1 cellular context compared by ENCODE assay signal in the genomic region with DNA sequence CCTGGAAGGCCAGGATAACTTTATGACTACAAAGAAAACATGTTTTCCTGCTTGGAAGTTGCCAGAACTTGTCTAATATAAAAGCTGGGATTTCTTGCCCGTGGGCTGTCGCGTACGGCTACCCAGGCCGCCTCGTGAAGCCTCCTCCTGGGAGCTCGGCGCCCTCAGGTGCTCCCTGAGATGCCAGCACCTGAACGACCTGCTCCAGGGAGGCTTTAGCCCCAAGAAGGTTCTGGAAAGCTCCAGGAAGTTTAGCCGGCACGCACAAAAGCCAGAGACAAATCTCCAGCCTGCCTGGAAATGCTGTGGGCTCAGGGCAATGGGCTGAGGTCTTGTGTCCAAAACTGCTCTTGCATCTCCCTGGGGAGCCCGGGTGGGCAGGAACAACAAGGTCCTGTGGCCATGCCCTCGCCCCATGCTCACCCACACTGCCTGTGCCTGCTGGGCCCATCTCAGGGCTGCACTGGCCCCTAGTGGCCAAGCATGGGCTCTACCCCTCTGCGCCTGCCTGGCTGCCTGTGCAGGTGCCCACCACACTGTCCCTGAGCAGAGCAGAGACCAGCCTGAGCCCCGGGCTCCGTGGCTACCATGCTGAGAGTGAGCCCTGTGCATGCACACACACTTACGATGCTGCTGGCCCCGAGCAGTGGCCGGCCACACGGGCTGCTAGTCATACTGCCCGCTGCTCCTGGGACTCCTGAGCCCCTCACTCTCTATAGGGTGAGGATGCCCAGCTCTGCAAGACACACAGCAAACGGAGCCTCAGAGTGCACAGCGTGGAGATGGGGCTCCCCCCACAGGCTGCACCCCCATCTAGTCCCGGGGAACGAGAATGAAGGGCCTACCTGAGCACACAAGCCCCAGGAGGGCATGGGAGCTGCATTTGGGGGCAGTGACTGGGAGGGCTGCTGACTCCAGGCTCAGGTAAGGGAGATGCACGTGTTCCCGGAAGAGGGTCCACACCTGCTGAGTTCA.
TF ChIP-seq lines count a peak whose summit lies in the region.

No MANE protein-coding gene starts in this region.

TF ChIP-seq in HepG2, 621 proteins besides CTCF, POLR2A, EP300 and RAD21 (continued from another document and continues in another):
- TF ChIP-seq, protein P1, sequence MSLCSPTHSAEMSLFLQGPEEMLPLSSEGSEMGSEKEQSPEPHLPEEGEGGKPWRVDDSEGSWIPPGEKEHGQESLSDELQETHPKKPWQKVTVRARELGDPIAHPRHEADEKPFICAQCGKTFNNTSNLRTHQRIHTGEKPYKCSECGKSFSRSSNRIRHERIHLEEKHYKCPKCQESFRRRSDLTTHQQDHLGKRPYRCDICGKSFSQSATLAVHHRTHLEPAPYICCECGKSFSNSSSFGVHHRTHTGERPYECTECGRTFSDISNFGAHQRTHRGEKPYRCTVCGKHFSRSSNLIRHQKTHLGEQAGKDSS (CRISPR knock-in tag; IDR thresholded peaks at IDR 0.05; ENCODE audit: borderline replicate concordance, low read depth): peak; percentile 70; the same call in 1 of the 2 replicates
- TF ChIP-seq, protein P2, sequence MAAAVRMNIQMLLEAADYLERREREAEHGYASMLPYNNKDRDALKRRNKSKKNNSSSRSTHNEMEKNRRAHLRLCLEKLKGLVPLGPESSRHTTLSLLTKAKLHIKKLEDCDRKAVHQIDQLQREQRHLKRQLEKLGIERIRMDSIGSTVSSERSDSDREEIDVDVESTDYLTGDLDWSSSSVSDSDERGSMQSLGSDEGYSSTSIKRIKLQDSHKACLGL (CRISPR knock-in tag; IDR thresholded peaks at IDR 0.05): peak; percentile 46; the same call in 1 of the 2 replicates
- TF ChIP-seq ARID5B (CRISPR knock-in tag; IDR thresholded peaks at IDR 0.05) (peak; percentile 28; the same call in 1 of the 2 replicates), PHF5A (CRISPR knock-in tag; IDR thresholded peaks at IDR 0.05; ENCODE audit: low read depth, unreplicated experiment) (peak; percentile 61), MXD4 (CRISPR knock-in tag; IDR thresholded peaks at IDR 0.05) (0 out of 2 replicates have a peak, but pooled peaks have one; percentile 54), FOXO1 (CRISPR knock-in tag; IDR thresholded peaks at IDR 0.05) (peak; percentile 52; the same call in 1 of the 2 replicates), SATB2 (CRISPR knock-in tag; IDR thresholded peaks at IDR 0.05) (no peak), REPIN1 (CRISPR knock-in tag; IDR thresholded peaks at IDR 0.05; ENCODE audit: borderline replicate concordance, low read depth) (0 out of 2 replicates have a peak, but pooled peaks have one; percentile 43), ARHGAP35 (CRISPR knock-in tag; IDR thresholded peaks at IDR 0.05; ENCODE audit: borderline replicate concordance) (0 out of 2 replicates have a peak, but pooled peaks have one; percentile 39), NFYB (CRISPR knock-in tag; IDR thresholded peaks at IDR 0.05) (peak; percentile 16; the same call in 1 of the 2 replicates), CAMTA2 (CRISPR knock-in tag; IDR thresholded peaks at IDR 0.05; ENCODE audit: borderline replicate concordance) (0 out of 2 replicates have a peak, but pooled peaks have one; percentile 44), MAX (IDR thresholded peaks at IDR 0.05) (peak; percentile 32; the same call in 1 of the 2 replicates), BHLHE40 (IDR thresholded peaks at IDR 0.05; ENCODE audit: low read length) (0 out of 2 replicates have a peak, but pooled peaks have one; percentile 46), ZNF891 (CRISPR knock-in tag; IDR thresholded peaks at IDR 0.05) (peak; percentile 83), ETV5 (CRISPR knock-in tag; IDR thresholded peaks at IDR 0.05; ENCODE audit: borderline replicate concordance) (peak; percentile 12; the same call in 1 of the 2 replicates), ZNF589 (CRISPR knock-in tag; conservative IDR thresholded peaks at IDR 0.05) (no peak), ZNF878 (CRISPR knock-in tag; IDR thresholded peaks at IDR 0.05) (no peak), ZNF549 (CRISPR knock-in tag; IDR thresholded peaks at IDR 0.05) (no peak), ZNF280B (CRISPR knock-in tag; IDR thresholded peaks at IDR 0.05; ENCODE audit: borderline replicate concordance) (peak; percentile 53; the same call in 1 of the 2 replicates), RXRA (CRISPR knock-in tag; IDR thresholded peaks at IDR 0.05) (peak; percentile 50; the same call in 1 of the 2 replicates), ELF1 (CRISPR knock-in tag; IDR thresholded peaks at IDR 0.05) (peak; percentile 37; the same call in 1 of the 2 replicates), KLF15 (CRISPR knock-in tag; IDR thresholded peaks at IDR 0.05; ENCODE audit: borderline replicate concordance) (no peak), ZNF768 (CRISPR knock-in tag; IDR thresholded peaks at IDR 0.05) (peak; percentile 73; the same call in 1 of the 2 replicates), TARDBP (CRISPR knock-in tag; IDR thresholded peaks at IDR 0.05) (peak; percentile 42; the same call in 1 of the 2 replicates), KDM4B (CRISPR knock-in tag; IDR thresholded peaks at IDR 0.05) (0 out of 2 replicates have a peak, but pooled peaks have one; percentile 50), ZBTB7B (CRISPR knock-in tag; IDR thresholded peaks at IDR 0.05) (0 out of 2 replicates have a peak, but pooled peaks have one; percentile 36), ZNF235 (CRISPR knock-in tag; IDR thresholded peaks at IDR 0.05; ENCODE audit: borderline replicate concordance) (0 out of 2 replicates have a peak, but pooled peaks have one; percentile 30), ZFP36L1 (CRISPR knock-in tag; IDR thresholded peaks at IDR 0.05) (no peak), ZNF574 (CRISPR knock-in tag; IDR thresholded peaks at IDR 0.05) (peak; percentile 30; the same call in 1 of the 2 replicates), ZNF430 (CRISPR knock-in tag; IDR thresholded peaks at IDR 0.05) (0 out of 2 replicates have a peak, but pooled peaks have one; percentile 35), ZNF329 (CRISPR knock-in tag; IDR thresholded peaks at IDR 0.05; ENCODE audit: low read depth) (peak; percentile 67; the same call in 1 of the 2 replicates), ZFP90 (CRISPR knock-in tag; IDR thresholded peaks at IDR 0.05; ENCODE audit: borderline replicate concordance) (0 out of 2 replicates have a peak, but pooled peaks have one; percentile 23), CSRNP1 (CRISPR knock-in tag; IDR thresholded peaks at IDR 0.05) (no peak)
- TF ChIP-seq, protein P3, sequence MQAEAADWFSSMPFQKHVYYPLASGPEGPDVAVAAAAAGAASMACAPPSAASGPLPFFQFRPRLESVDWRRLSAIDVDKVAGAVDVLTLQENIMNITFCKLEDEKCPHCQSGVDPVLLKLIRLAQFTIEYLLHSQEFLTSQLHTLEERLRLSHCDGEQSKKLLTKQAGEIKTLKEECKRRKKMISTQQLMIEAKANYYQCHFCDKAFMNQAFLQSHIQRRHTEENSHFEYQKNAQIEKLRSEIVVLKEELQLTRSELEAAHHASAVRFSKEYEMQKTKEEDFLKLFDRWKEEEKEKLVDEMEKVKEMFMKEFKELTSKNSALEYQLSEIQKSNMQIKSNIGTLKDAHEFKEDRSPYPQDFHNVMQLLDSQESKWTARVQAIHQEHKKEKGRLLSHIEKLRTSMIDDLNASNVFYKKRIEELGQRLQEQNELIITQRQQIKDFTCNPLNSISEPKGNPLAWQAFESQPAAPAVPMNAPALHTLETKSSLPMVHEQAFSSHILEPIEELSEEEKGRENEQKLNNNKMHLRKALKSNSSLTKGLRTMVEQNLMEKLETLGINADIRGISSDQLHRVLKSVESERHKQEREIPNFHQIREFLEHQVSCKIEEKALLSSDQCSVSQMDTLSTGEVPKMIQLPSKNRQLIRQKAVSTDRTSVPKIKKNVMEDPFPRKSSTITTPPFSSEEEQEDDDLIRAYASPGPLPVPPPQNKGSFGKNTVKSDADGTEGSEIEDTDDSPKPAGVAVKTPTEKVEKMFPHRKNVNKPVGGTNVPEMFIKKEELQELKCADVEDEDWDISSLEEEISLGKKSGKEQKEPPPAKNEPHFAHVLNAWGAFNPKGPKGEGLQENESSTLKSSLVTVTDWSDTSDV (CRISPR knock-in tag; IDR thresholded peaks at IDR 0.05): 0 out of 2 replicates have a peak, but pooled peaks have one; percentile 29
- TF ChIP-seq, protein P4, sequence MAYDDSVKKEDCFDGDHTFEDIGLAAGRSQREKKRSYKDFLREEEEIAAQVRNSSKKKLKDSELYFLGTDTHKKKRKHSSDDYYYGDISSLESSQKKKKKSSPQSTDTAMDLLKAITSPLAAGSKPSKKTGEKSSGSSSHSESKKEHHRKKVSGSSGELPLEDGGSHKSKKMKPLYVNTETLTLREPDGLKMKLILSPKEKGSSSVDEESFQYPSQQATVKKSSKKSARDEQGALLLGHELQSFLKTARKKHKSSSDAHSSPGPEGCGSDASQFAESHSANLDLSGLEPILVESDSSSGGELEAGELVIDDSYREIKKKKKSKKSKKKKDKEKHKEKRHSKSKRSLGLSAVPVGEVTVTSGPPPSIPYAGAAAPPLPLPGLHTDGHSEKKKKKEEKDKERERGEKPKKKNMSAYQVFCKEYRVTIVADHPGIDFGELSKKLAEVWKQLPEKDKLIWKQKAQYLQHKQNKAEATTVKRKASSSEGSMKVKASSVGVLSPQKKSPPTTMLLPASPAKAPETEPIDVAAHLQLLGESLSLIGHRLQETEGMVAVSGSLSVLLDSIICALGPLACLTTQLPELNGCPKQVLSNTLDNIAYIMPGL (CRISPR knock-in tag; IDR thresholded peaks at IDR 0.05; ENCODE audit: borderline replicate concordance in 1 of 2, low read depth in 1 of 2): peak; percentile 42 to 73; a peak in 2 of 4 replicates
- TF ChIP-seq, protein P5, sequence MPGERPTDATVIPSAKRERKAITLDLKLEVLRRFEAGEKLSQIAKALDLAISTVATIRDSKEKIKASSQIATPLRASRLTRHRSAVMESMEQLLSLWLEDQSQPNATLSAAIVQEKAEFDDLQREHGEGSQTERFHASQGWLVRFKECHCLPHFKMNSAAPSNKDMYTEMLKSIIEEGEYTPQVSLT (CRISPR knock-in tag; IDR thresholded peaks at IDR 0.05; ENCODE audit: borderline replicate concordance, low read depth): no peak
